ENCODE assay signal across 11 cellular contexts in genomic region chr13:46289260-46289955, GRCh38.
DNase-seq lines count a peak whose midpoint lies in the region; ATAC-seq and TF ChIP-seq lines count a peak whose summit lies in the region.
"Had no signal": no experiment of that assay in that cellular context is flagged by ENCODE, and none has a peak within 500 bp of the region (broad histone marks: within the 10 kb centered on the region; RNA-seq: fewer than 3 reads in every experiment).

No MANE protein-coding gene starts in this region.

- no peak overlapping the region for H3K23ac ChIP-seq in mesendoderm (ENCODE audit: low read length)

- H3K9ac ChIP-seq in OCI-LY3 (ENCODE audit: low read length) (no peak overlapping the region), mesendoderm (ENCODE audit: low read length) (no peak overlapping the region)

- no peak overlapping the region for H2AK5ac ChIP-seq in mesendoderm (ENCODE audit: low read length)

- TF ChIP-seq CTCF in AG10803 (conservative IDR thresholded peaks at IDR 0.05; ENCODE audit: low read length) (no peak), OCI-LY3 (IDR thresholded peaks at IDR 0.05; ENCODE audit: low read depth, low read length) (no peak; the same call in 1 of the 2 replicates), lower leg skin (IDR thresholded peaks at IDR 0.05) (no peak), GM13976 (IDR thresholded peaks at IDR 0.05; ENCODE audit: borderline replicate concordance, control extremely low read depth, extremely low read depth, insufficient read depth, missing control alignments) (no peak)

- H4K8ac ChIP-seq in mesendoderm (ENCODE audit: low read depth, low read length) = no peak overlapping the region

- H3K4me2 ChIP-seq in OCI-LY3 (ENCODE audit: low read length) (peak overlapping the region; percentile 53), mesendoderm (ENCODE audit: low read length) (no peak overlapping the region)

- H3K9me3 ChIP-seq in OCI-LY3 (ENCODE audit: insufficient read depth, low read length) = no peaks in the 10 kb centered on the region
- H3K9me3 ChIP-seq: SJSA1 had no signal

- intact Hi-C loops in lower leg skin (cut with DNase I; ENCODE audit: low total_unique reads) = no loop called here

- H3K56ac ChIP-seq in mesendoderm (ENCODE audit: low read length) = no peak overlapping the region

- H3K79me1 ChIP-seq in mesendoderm (ENCODE audit: low read length) = no peaks in the 10 kb centered on the region

- peak; percentile 46 for DNase-seq in AG10803 (ENCODE audit: low read depth)
- peak; percentile 16 for DNase-seq in fibroblast of gingiva (ENCODE audit: low read depth)
- no peak for DNase-seq in lower leg skin (ENCODE audit: low spot score in 2 of 2)
- DNase-seq in mesendoderm = no peak
- no peak for DNase-seq in GM13976 (ENCODE audit: low spot score)
- DNase-seq: T1000 had no signal

- no peak overlapping the region for H3K4me3 ChIP-seq in AG10803 (ENCODE audit: low read length)
- no peak overlapping the region for H3K4me3 ChIP-seq in OCI-LY3 (ENCODE audit: low read length)
- H3K4me3 ChIP-seq in lower leg skin (ENCODE audit: low read depth, poor library complexity, severe bottlenecking) = no peak overlapping the region
- no peak overlapping the region for H3K4me3 ChIP-seq in mesendoderm (ENCODE audit: low read length)
- H3K4me3 ChIP-seq: SJSA1 had no signal

- H3K36me3 ChIP-seq in OCI-LY3 (replicated peaks; ENCODE audit: low read depth, low read length) = no peaks in the 10 kb centered on the region
- H3K36me3 ChIP-seq in mesendoderm (ENCODE audit: control insufficient read depth, insufficient read depth, low read length) = no peaks in the 10 kb centered on the region
- H3K36me3 ChIP-seq: brain microvascular endothelial cell, SJSA1 had no signal

- no peak overlapping the region for H3K4ac ChIP-seq in mesendoderm (ENCODE audit: low read depth, low read length)

- peaks cover 15% of the 10 kb centered on the region for H3K4me1 ChIP-seq in OCI-LY3 (ENCODE audit: low read length)
- no peaks in the 10 kb centered on the region for H3K4me1 ChIP-seq in mesendoderm (ENCODE audit: control insufficient read depth, low read depth, low read length)
- H3K4me1 ChIP-seq: SJSA1 had no signal

- H2BK5ac ChIP-seq in mesendoderm (ENCODE audit: low read length) = no peak overlapping the region

- H4K20me1 ChIP-seq in OCI-LY3 (ENCODE audit: insufficient read depth, low read length) = no peaks in the 10 kb centered on the region

- WGBS in lower leg skin, 2 donors = 71 to 73% methylated on average over 4 of the region's 4 CpGs
- WGBS in mesendoderm (ENCODE audit: extremely low coverage, insufficient coverage, low lambda C conversion rate) = no CpG with 5 or more reads among the region's 4 CpGs

- no peak overlapping the region for H3K18ac ChIP-seq in mesendoderm (ENCODE audit: low read length)

- H3K27me3 ChIP-seq in OCI-LY3 (ENCODE audit: low read depth, low read length) (no peaks in the 10 kb centered on the region), mesendoderm (ENCODE audit: insufficient read depth, low read length, poor library complexity) (no peaks in the 10 kb centered on the region)
- H3K27me3 ChIP-seq: brain microvascular endothelial cell, SJSA1 had no signal

- H2BK15ac ChIP-seq in mesendoderm (replicated peaks; ENCODE audit: low read depth) = no peak overlapping the region

- TF ChIP-seq POLR2A in lower leg skin (IDR thresholded peaks at IDR 0.05) = no peak

- H2AFZ ChIP-seq in OCI-LY3 (ENCODE audit: low read depth, low read length) = no peak overlapping the region

- ATAC-seq in GM19351 (IDR thresholded peaks at IDR 0.05; ENCODE audit: unreplicated experiment) (peak; percentile 25), HG02759 (IDR thresholded peaks at IDR 0.05; ENCODE audit: unreplicated experiment) (no peak)

- in situ Hi-C loops in GM13976 (cut with MboI; ENCODE audit: low sequenced_read_pairs, unreplicated experiment) = no loop called here

- no peak overlapping the region for H2BK120ac ChIP-seq in mesendoderm (ENCODE audit: low read depth, low read length)

- H3K27ac ChIP-seq in OCI-LY3 (ENCODE audit: low read length) (no peak overlapping the region), mesendoderm (ENCODE audit: low read depth, low read length) (no peak overlapping the region)
- H3K27ac ChIP-seq: brain microvascular endothelial cell, SJSA1 had no signal

- peaks cover 13% of the 10 kb centered on the region for H3K79me2 ChIP-seq in OCI-LY3 (ENCODE audit: low read length)
- H3K79me2 ChIP-seq in mesendoderm (ENCODE audit: control insufficient read depth, insufficient read depth, low read length) = no peaks in the 10 kb centered on the region

- H4K5ac ChIP-seq in mesendoderm (ENCODE audit: low read length) = no peak overlapping the region

Comparison
In these comparisons a context has a peak if more than half of its experiments do, and no peak if none do; other contexts are left out.
1. DNase-seq: peak in AG10803 (single experiment) and fibroblast of gingiva (single experiment); none in lower leg skin (0 of 2), mesendoderm (single experiment) and GM13976 (single experiment).